ENCODE assay signal across 10 cellular contexts in genomic region chr7:130818056-130818455, GRCh38.
"Had no signal": no experiment of that assay in that cellular context is flagged by ENCODE, and none has a peak within 500 bp of the region (broad histone marks: within the 10 kb centered on the region; RNA-seq: fewer than 3 reads in every experiment).

No MANE protein-coding gene starts in this region.

- H3K4me3 Mint-ChIP-seq: HFFc6, IgD-negative memory B cell had no signal

- H3K9ac ChIP-seq: GM23248 had no signal

- H3K4me3 ChIP-seq: GM23248, HAP-1 had no signal

- H3K27ac Mint-ChIP-seq: HFFc6, IgD-negative memory B cell had no signal

- H3K9me3 ChIP-seq: HAP-1 had no signal

- H3K27me3 Mint-ChIP-seq: IgD-negative memory B cell had no signal

- H2AFZ ChIP-seq: GM23248 had no signal

- ATAC-seq: HCT116, HepG2 had no signal

- DNase-seq: GM23248, GOT3, H7, HFFc6, KG1 had no signal

- H3K36me3 ChIP-seq: HAP-1 had no signal

- H3K27ac ChIP-seq: GM23248, HL-60 had no signal

- H3K9me3 Mint-ChIP-seq: HFFc6 had no signal

- FAIRE-seq: HepG2 had no signal

- H3K4me1 ChIP-seq: HAP-1 had no signal

- H3K36me3 Mint-ChIP-seq: IgD-negative memory B cell had no signal
